In genomic region chr10:18647945-18648344, GRCh38 we compare ENCODE assay signal across 18 cellular contexts. TPM values are rescaled to one million over a fixed set of nuclear protein-coding genes. Genes with fewer than 3 reads are reported as not detected.
DNase-seq lines count a peak whose midpoint lies in the region; ATAC-seq, FAIRE-seq and TF ChIP-seq lines count a peak whose summit lies in the region.
"Had no signal": no experiment of that assay in that cellular context is flagged by ENCODE, and none has a peak within 500 bp of the region (broad histone marks: within the 10 kb centered on the region; RNA-seq: fewer than 3 reads in every experiment).

No MANE protein-coding gene starts in this region.

- peaks cover 34% of the 10 kb centered on the region for H3K4me1 ChIP-seq in BLaER1
- peaks cover 7 to 37% (median 30%) of the 10 kb centered on the region in 10 experiments for H3K4me1 ChIP-seq in BLaER1 treated with 17β-estradiol and CSF1 and Interleukin-3, amounts not matched to agents 10 nM and 100 nM
- H3K4me1 ChIP-seq in OCI-LY7 (ENCODE audit: insufficient read depth, low read length, poor library complexity, severe bottlenecking): peaks cover 17% of the 10 kb centered on the region
- H3K4me1 ChIP-seq in K562 (replicated peaks in 1 of 2; ENCODE audit: control insufficient read depth in 2 of 2, insufficient read depth in 2 of 2, low read length in 2 of 2): peaks cover 0 to 7% of the 10 kb centered on the region in 2 experiments; a peak in 2 of 5 replicates
- peaks cover 11 to 16% of the 10 kb centered on the region in 2 donors for H3K4me1 ChIP-seq in gastrocnemius medialis
- H3K4me1 ChIP-seq: BE2C had no signal

- POLR2A ChIA-PET in OCI-LY7 (lab: Charles Lee): interaction anchor here (0.7 to 2.4 kb wide), 8 partner anchors 9 to 1041 kb away, joined by 3 to 42 read pairs (median 8); partner anchors contain the start of gene ARL5B
- POLR2A ChIA-PET in K562 (lab: Yijun Ruan, JAX): interaction anchor here (0.7 to 1.6 kb wide), 2 partner anchors 8 to 12 kb away, joined by 3 to 5 read pairs; no protein-coding TSS in a partner anchor

- H3K9me3 ChIP-seq in BLaER1 (no peaks in the 10 kb centered on the region), OCI-LY7 (ENCODE audit: low read length) (no peaks in the 10 kb centered on the region), K562 (replicated peaks; ENCODE audit: control insufficient read depth, insufficient read depth, low read depth, low read length) (no peaks in the 10 kb centered on the region), gastrocnemius medialis (no peaks in the 10 kb centered on the region)
- no peaks in the 10 kb centered on the region for H3K9me3 ChIP-seq in BLaER1 treated with 17β-estradiol and CSF1 and Interleukin-3, amounts not matched to agents 10 nM and 100 nM (replicated peaks in 1 of 11)
- H3K9me3 ChIP-seq: BE2C, MG63 had no signal

- H2AFZ ChIP-seq in OCI-LY7 (ENCODE audit: low read length): no peak overlapping the region
- no peak overlapping the region for H2AFZ ChIP-seq in K562 (ENCODE audit: low read depth, low read length)

- TF ChIP-seq EP300 in K562 (IDR thresholded peaks at IDR 0.05; ENCODE audit: low read length): no peak

- BruUV-seq in OCI-LY7 (replicated peaks; lab: Mats Ljungman, UMichigan): no TSS peak
- no TSS peak for BruUV-seq in K562 (replicated peaks; lab: Mats Ljungman, UMichigan)

- no peaks in the 10 kb centered on the region for H3K9me2 ChIP-seq in OCI-LY7 (ENCODE audit: insufficient read depth, low read length)

- H3K27me3 ChIP-seq in BLaER1 (no peaks in the 10 kb centered on the region), K562 (ENCODE audit: control insufficient read depth in 2 of 2, insufficient read depth in 2 of 2, low read length in 2 of 2) (no peaks in the 10 kb centered on the region), gastrocnemius medialis (no peaks in the 10 kb centered on the region)
- H3K27me3 ChIP-seq in BLaER1 treated with 17β-estradiol and CSF1 and Interleukin-3, amounts not matched to agents 10 nM and 100 nM: no peaks in the 10 kb centered on the region
- H3K27me3 ChIP-seq: BE2C, MG63 had no signal

- H4K20me1 ChIP-seq in BLaER1 (no peaks in the 10 kb centered on the region), OCI-LY7 (ENCODE audit: insufficient read depth, low read length) (peaks cover 5% of the 10 kb centered on the region; the same call in 1 of the 2 replicates), K562 (replicated peaks; ENCODE audit: control insufficient read depth, insufficient read depth, low read length) (no peaks in the 10 kb centered on the region)
- H4K20me1 ChIP-seq in BLaER1 treated with 17β-estradiol and CSF1 and Interleukin-3, amounts not matched to agents 10 nM and 100 nM: 0 out of 22 replicates have a peak, but pooled peaks cover 0 to 4% (median 0%) of the 10 kb centered on the region in 11 experiments

- ATAC-seq in K562 (no peak), gastrocnemius medialis (no peak)

- no peak for FAIRE-seq in K562 (lab: Jason Lieb, UNC)
- FAIRE-seq: H1 had no signal

- H3K9ac ChIP-seq in BLaER1 (no peak overlapping the region), K562 (ENCODE audit: insufficient read depth in 1 of 2, low read depth in 2 of 2, low read length in 2 of 2) (no peak overlapping the region)
- H3K9ac ChIP-seq in BLaER1 treated with 17β-estradiol and CSF1 and Interleukin-3, amounts not matched to agents 10 nM and 100 nM: no peak overlapping the region
- H3K9ac ChIP-seq: KMS-11 had no signal

- H3K36me3 ChIP-seq in BLaER1 (peaks cover 24% of the 10 kb centered on the region), OCI-LY7 (ENCODE audit: insufficient read depth, low read length) (peaks cover 36% of the 10 kb centered on the region), K562 (ENCODE audit: control insufficient read depth, insufficient read depth, low read length) (peaks cover 45% of the 10 kb centered on the region), gastrocnemius medialis (peaks cover 0 to 15% of the 10 kb centered on the region in 2 donors)
- H3K36me3 ChIP-seq in BLaER1 treated with 17β-estradiol and CSF1 and Interleukin-3, amounts not matched to agents 10 nM and 100 nM: peaks cover 5 to 40% (median 21%) of the 10 kb centered on the region in 11 experiments; a peak in 17 of 22 replicates
- H3K36me3 ChIP-seq: MG63 had no signal

- WGBS in K562 (ENCODE audit: insufficient coverage, low coverage, missing lambda C conversion rate): 66% methylated on average over 3 of the region's 3 CpGs

- H3K79me2 ChIP-seq in OCI-LY7 (ENCODE audit: insufficient read depth, low read depth, low read length): peaks cover 62% of the 10 kb centered on the region
- H3K79me2 ChIP-seq in K562 (ENCODE audit: control insufficient read depth, insufficient read depth, low read length): peaks cover 65% of the 10 kb centered on the region

- TF ChIP-seq CTCF in OCI-LY7 (conservative IDR thresholded peaks at IDR 0.05; ENCODE audit: low read length) (no peak), K562 (IDR thresholded peaks at IDR 0.05 in 2 of 3, conservative IDR thresholded peaks at IDR 0.05 in 1 of 3; ENCODE audit: insufficient read depth in 2 of 3, low read depth in 1 of 3, low read length in 3 of 3) (no peak), gastrocnemius medialis (IDR thresholded peaks at IDR 0.05 in 4 of 5, conservative IDR thresholded peaks at IDR 0.05 in 1 of 5) (no peak)

- TF ChIP-seq POLR2A in K562 (conservative IDR thresholded peaks at IDR 0.05): no peak
- no peak for TF ChIP-seq POLR2A in gastrocnemius medialis (IDR thresholded peaks at IDR 0.05)

- no peaks in the 10 kb centered on the region for H3K9me1 ChIP-seq in K562 (ENCODE audit: control insufficient read depth, insufficient read depth, low read length)

- no peak for TF ChIP-seq RAD21 in K562 (CRISPR knock-in tag; conservative IDR thresholded peaks at IDR 0.05 in 1 of 2, IDR thresholded peaks at IDR 0.05 in 1 of 2)

- H3K4me2 ChIP-seq in BLaER1 (peak overlapping the region; percentile 86), OCI-LY7 (ENCODE audit: low read length) (peak overlapping the region; percentile 100), K562 (ENCODE audit: insufficient read depth, low read length) (no peak overlapping the region)
- H3K4me2 ChIP-seq in BLaER1 treated with 17β-estradiol and CSF1 and Interleukin-3, amounts not matched to agents 10 nM and 100 nM: peak overlapping the region in 7 of 11 experiments; percentile 40 to 95 (median 86); a peak in 12 of 22 replicates
- H3K4me2 ChIP-seq: KMS-11 had no signal

- intact Hi-C loops in OCI-LY7 (cut with micrococcal nuclease; ENCODE audit: unreplicated experiment): no loop called here
- intact Hi-C loops in K562 (cut with micrococcal nuclease): no loop called here
- intact Hi-C loops in gastrocnemius medialis (cut with DNase I; ENCODE audit: low total_unique reads): no loop called here

- H3K27ac ChIP-seq in BLaER1 (no peak overlapping the region), OCI-LY7 (ENCODE audit: low read depth, low read length, poor library complexity, severe bottlenecking) (peak overlapping the region; percentile 80), K562 (ENCODE audit: extremely low read depth, low read depth, low read length) (no peak overlapping the region), gastrocnemius medialis (no peak overlapping the region)
- H3K27ac ChIP-seq in BLaER1 treated with 17β-estradiol and CSF1 and Interleukin-3, amounts not matched to agents 10 nM and 100 nM: no peak overlapping the region
- H3K27ac ChIP-seq: HL-60, KMS-11 had no signal

- no peak overlapping the region for H3K4me3 ChIP-seq in BLaER1
- no peak overlapping the region for H3K4me3 ChIP-seq in BLaER1 treated with 17β-estradiol and CSF1 and Interleukin-3, amounts not matched to agents 10 nM and 100 nM
- H3K4me3 ChIP-seq in OCI-LY7 (ENCODE audit: low read depth, low read length, poor library complexity, severe bottlenecking): peak overlapping the region; percentile 86
- H3K4me3 ChIP-seq in K562: no peak overlapping the region
- H3K4me3 ChIP-seq in gastrocnemius medialis: no peak overlapping the region
- H3K4me3 ChIP-seq: MG63 had no signal

- in situ Hi-C loops in K562 (cut with MboI): no loop called here
- in situ Hi-C loops in gastrocnemius medialis (cut with MboI; ENCODE audit: low sequenced_read_pairs in 4 of 4): no loop called here

- DNase-seq in OCI-LY7 (ENCODE audit: low spot score) (no peak), K562 (ENCODE audit: extremely low read depth in 1 of 4, low spot score in 3 of 4) (peak in 1 of 4 experiments; percentile 17), gastrocnemius medialis (no peak), middle frontal gyrus (ENCODE audit: extremely low spot score, low spot score) (no peak), occipital lobe (lab: John Stamatoyannopoulos, UW) (no peak)
- DNase-seq: BE2C, DMS 273 treated with DMSO at 0.1 percent for 48 hours, EL, MG63, NCI-H1105, NCI-H187, NCI-H446, NCI-H774 had no signal

- CTCF ChIA-PET in OCI-LY7 (lab: Charles Lee; ENCODE audit: unreplicated experiment): interaction anchor here (1.9 kb wide), 1 partner anchor 11 kb away, joined by 13 read pairs; the partner anchor contains the start of gene ARL5B
- CTCF ChIA-PET in K562 (lab: Yijun Ruan, JAX; ENCODE audit: low intra/inter-chr PET ratio): no interaction called here

RNA-seq across cellular contexts. Expression of gene NSUN6, which starts 3.4 kb away (rescaled TPM):
- total RNA-seq in OCI-LY7 (2014; rRNA removed; shearing (Covaris generic)): 20.0 and 23.2 TPM in 2 replicates
- total RNA-seq in OCI-LY7 (2022): 27.2 and 36.0 TPM in 2 replicates
- 30.4 and 86.1 TPM in 2 replicates for total RNA-seq in K562 (2011; cell fraction: chromatin; rRNA removed; ENCODE audit: low replicate concordance)
- total RNA-seq in K562 (2011; cell fraction: nucleolus; rRNA removed): 27.7 and 31.2 TPM in 2 replicates
- total RNA-seq in K562 (2011; cell fraction: nucleoplasm; rRNA removed): 41.6 and 42.2 TPM in 2 replicates
- total RNA-seq in K562 (2014; rRNA removed): 15.8 and 20.7 TPM in 2 replicates
- 31.9 and 35.6 TPM in 2 replicates for total RNA-seq in K562 (2014; rRNA removed; fragmentation: Illumina TruSeq; extraction: Trizol)
- total RNA-seq in K562 (2015; rRNA removed; fragmentation: Illumina TruSeq; extraction: Trizol): 23.1 and 24.4 TPM in 2 replicates
- total RNA-seq in K562 (2021): 15.8 and 18.9 TPM in 2 replicates
- 27.4 and 33.1 TPM in 2 replicates for polyA plus RNA-seq in K562 (2011; rRNA removed)
- 7.0 and 15.7 TPM in 2 replicates for polyA plus RNA-seq in K562 (2011; cell fraction: cytosol; rRNA removed)
- 32.9 and 39.6 TPM in 2 replicates for polyA plus RNA-seq in K562 (2011; cell fraction: nucleus; rRNA removed)
- polyA plus RNA-seq in K562 (2012): 14.8 and 18.6 TPM in 2 replicates
- polyA plus RNA-seq in K562 (2014; fragmentation: Illumina TruSeq; extraction: Trizol): 22.6 and 24.2 TPM in 2 replicates
- polyA plus RNA-seq in K562 (2014; fragmentation: Nextera tagmentation; extraction: Ambion mirVana): 10 to 100 TPM; 12.5 to 19.1 TPM
- 26.3 and 26.6 TPM in 2 replicates for polyA plus RNA-seq in K562 (2014; rRNA removed)
- polyA minus RNA-seq in K562 (2011; rRNA and poly(A)+ RNA removed): 47.2 and 48.6 TPM in 2 replicates
- polyA minus RNA-seq in K562 (2011; cell fraction: cytosol; rRNA and poly(A)+ RNA removed): 16.2 and 21.6 TPM in 2 replicates
- polyA minus RNA-seq in K562 (2011; cell fraction: nucleus; rRNA and poly(A)+ RNA removed): 40.3 and 79.2 TPM in 2 replicates
- total RNA-seq in gastrocnemius medialis: 1 to 10 TPM; 2.4 to 3.8 (median 2.9) TPM
- 42.3 TPM for total RNA-seq in occipital lobe

RNA-seq across cellular contexts. Expression of gene ARL5B, which starts 11.3 kb away (rescaled TPM):
- 9.9 and 11.5 TPM in 2 replicates for total RNA-seq in OCI-LY7 (2014; rRNA removed; shearing (Covaris generic))
- total RNA-seq in OCI-LY7 (2022) (17.5 and 20.0 TPM in 2 replicates), K562 (2014; rRNA removed) (8.4 and 10.0 TPM in 2 replicates), K562 (2014; rRNA removed; fragmentation: Illumina TruSeq; extraction: Trizol) (22.2 and 24.6 TPM in 2 replicates), K562 (2015; rRNA removed; fragmentation: Illumina TruSeq; extraction: Trizol) (15.7 and 17.7 TPM in 2 replicates), K562 (2021) (14.1 and 15.1 TPM in 2 replicates), gastrocnemius medialis (1 to 10 TPM; 5.8 to 6.7 (median 6.4) TPM), occipital lobe (91.7 TPM)
- total RNA-seq in K562 (2011; cell fraction: chromatin; rRNA removed; ENCODE audit: low replicate concordance): 5.3 and 20.2 TPM in 2 replicates
- 3.5 and 4.5 TPM in 2 replicates for total RNA-seq in K562 (2011; cell fraction: nucleolus; rRNA removed)
- 10.7 and 22.4 TPM in 2 replicates for total RNA-seq in K562 (2011; cell fraction: nucleoplasm; rRNA removed)
- polyA plus RNA-seq in K562 (2011; rRNA removed) (16.2 and 20.4 TPM in 2 replicates), K562 (2014; fragmentation: Illumina TruSeq; extraction: Trizol) (12.6 and 15.2 TPM in 2 replicates), K562 (2014; fragmentation: Nextera tagmentation; extraction: Ambion mirVana) (1 to 10 TPM; 4.1 to 4.7 TPM), K562 (2014; rRNA removed) (7.4 and 8.3 TPM in 2 replicates)
- 2.2 and 6.8 TPM in 2 replicates for polyA plus RNA-seq in K562 (2011; cell fraction: cytosol; rRNA removed)
- 7.5 and 12.7 TPM in 2 replicates for polyA plus RNA-seq in K562 (2011; cell fraction: nucleus; rRNA removed)
- polyA plus RNA-seq in K562 (2012): 9.3 and 12.0 TPM in 2 replicates
- polyA minus RNA-seq in K562 (2011; rRNA and poly(A)+ RNA removed): 36.9 and 41.1 TPM in 2 replicates
- 11.4 and 16.8 TPM in 2 replicates for polyA minus RNA-seq in K562 (2011; cell fraction: cytosol; rRNA and poly(A)+ RNA removed)
- 9.4 and 18.7 TPM in 2 replicates for polyA minus RNA-seq in K562 (2011; cell fraction: nucleus; rRNA and poly(A)+ RNA removed)
